ENCODE assay signal across 1 cellular context in the genomic region with DNA sequence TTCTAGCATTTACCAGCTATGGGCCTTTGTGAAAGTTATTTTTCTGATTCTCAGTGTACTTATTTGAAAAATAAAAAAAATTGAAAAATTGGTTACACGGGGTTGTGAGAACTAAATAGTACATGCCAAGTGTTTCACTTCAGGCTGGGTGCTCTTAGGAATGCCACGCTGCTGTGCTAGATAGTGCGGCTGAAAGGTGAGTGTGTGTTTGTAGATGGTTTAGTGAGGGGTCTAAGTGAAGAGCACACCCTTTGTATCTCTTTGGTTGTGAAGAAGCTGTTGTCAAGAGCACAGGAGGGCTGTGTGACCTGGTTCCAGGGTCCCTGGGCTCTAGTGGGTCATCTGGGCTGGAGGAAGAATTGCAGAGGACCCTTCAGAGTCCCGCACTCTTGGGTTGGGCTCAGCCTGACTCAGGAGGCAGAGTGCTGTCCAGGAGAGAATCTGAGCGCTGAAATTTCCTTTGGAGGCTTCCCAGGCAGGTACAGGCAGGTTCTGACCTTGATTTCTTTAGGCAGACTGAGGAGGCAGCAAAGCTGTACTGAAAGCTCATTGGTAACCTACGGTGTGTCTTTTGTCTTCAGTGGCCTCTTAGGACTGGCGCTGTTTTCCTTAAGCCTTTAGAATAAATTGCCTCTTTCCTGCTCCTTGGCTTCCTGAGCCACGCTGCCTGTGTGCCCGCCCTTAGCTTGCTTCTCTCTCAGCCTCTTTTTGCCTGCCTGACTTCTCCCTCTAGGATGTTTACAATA.
TF ChIP-seq lines count a peak whose summit lies in the region.

No MANE protein-coding gene starts in this region.

TF ChIP-seq in HepG2, 621 proteins besides CTCF, POLR2A, EP300 and RAD21 (continued from another document and continues in another):
- TF ChIP-seq, protein P1, sequence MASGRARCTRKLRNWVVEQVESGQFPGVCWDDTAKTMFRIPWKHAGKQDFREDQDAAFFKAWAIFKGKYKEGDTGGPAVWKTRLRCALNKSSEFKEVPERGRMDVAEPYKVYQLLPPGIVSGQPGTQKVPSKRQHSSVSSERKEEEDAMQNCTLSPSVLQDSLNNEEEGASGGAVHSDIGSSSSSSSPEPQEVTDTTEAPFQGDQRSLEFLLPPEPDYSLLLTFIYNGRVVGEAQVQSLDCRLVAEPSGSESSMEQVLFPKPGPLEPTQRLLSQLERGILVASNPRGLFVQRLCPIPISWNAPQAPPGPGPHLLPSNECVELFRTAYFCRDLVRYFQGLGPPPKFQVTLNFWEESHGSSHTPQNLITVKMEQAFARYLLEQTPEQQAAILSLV (CRISPR knock-in tag; IDR thresholded peaks at IDR 0.05; ENCODE audit: borderline replicate concordance) = peak; percentile 51; the same call in 1 of the 2 replicates
- TF ChIP-seq, protein P2, sequence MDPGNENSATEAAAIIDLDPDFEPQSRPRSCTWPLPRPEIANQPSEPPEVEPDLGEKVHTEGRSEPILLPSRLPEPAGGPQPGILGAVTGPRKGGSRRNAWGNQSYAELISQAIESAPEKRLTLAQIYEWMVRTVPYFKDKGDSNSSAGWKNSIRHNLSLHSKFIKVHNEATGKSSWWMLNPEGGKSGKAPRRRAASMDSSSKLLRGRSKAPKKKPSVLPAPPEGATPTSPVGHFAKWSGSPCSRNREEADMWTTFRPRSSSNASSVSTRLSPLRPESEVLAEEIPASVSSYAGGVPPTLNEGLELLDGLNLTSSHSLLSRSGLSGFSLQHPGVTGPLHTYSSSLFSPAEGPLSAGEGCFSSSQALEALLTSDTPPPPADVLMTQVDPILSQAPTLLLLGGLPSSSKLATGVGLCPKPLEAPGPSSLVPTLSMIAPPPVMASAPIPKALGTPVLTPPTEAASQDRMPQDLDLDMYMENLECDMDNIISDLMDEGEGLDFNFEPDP (CRISPR knock-in tag; conservative IDR thresholded peaks at IDR 0.05) = no peak
- TF ChIP-seq SAFB2 (CRISPR knock-in tag; IDR thresholded peaks at IDR 0.05; ENCODE audit: borderline replicate concordance, low read depth) = 0 out of 2 replicates have a peak, but pooled peaks have one; percentile 47
- TF ChIP-seq ZNF230 (CRISPR knock-in tag; IDR thresholded peaks at IDR 0.05) = 0 out of 2 replicates have a peak, but pooled peaks have one; percentile 48
- TF ChIP-seq XRCC5 (optimal IDR thresholded peaks at IDR 0.05; ENCODE audit: low read length) = peak; percentile 48
- no peak for TF ChIP-seq NR1H2 (CRISPR knock-in tag; IDR thresholded peaks at IDR 0.05; ENCODE audit: borderline replicate concordance, low read depth)
- TF ChIP-seq NCOA2 (CRISPR knock-in tag; IDR thresholded peaks at IDR 0.05) = no peak
- TF ChIP-seq, protein P3, sequence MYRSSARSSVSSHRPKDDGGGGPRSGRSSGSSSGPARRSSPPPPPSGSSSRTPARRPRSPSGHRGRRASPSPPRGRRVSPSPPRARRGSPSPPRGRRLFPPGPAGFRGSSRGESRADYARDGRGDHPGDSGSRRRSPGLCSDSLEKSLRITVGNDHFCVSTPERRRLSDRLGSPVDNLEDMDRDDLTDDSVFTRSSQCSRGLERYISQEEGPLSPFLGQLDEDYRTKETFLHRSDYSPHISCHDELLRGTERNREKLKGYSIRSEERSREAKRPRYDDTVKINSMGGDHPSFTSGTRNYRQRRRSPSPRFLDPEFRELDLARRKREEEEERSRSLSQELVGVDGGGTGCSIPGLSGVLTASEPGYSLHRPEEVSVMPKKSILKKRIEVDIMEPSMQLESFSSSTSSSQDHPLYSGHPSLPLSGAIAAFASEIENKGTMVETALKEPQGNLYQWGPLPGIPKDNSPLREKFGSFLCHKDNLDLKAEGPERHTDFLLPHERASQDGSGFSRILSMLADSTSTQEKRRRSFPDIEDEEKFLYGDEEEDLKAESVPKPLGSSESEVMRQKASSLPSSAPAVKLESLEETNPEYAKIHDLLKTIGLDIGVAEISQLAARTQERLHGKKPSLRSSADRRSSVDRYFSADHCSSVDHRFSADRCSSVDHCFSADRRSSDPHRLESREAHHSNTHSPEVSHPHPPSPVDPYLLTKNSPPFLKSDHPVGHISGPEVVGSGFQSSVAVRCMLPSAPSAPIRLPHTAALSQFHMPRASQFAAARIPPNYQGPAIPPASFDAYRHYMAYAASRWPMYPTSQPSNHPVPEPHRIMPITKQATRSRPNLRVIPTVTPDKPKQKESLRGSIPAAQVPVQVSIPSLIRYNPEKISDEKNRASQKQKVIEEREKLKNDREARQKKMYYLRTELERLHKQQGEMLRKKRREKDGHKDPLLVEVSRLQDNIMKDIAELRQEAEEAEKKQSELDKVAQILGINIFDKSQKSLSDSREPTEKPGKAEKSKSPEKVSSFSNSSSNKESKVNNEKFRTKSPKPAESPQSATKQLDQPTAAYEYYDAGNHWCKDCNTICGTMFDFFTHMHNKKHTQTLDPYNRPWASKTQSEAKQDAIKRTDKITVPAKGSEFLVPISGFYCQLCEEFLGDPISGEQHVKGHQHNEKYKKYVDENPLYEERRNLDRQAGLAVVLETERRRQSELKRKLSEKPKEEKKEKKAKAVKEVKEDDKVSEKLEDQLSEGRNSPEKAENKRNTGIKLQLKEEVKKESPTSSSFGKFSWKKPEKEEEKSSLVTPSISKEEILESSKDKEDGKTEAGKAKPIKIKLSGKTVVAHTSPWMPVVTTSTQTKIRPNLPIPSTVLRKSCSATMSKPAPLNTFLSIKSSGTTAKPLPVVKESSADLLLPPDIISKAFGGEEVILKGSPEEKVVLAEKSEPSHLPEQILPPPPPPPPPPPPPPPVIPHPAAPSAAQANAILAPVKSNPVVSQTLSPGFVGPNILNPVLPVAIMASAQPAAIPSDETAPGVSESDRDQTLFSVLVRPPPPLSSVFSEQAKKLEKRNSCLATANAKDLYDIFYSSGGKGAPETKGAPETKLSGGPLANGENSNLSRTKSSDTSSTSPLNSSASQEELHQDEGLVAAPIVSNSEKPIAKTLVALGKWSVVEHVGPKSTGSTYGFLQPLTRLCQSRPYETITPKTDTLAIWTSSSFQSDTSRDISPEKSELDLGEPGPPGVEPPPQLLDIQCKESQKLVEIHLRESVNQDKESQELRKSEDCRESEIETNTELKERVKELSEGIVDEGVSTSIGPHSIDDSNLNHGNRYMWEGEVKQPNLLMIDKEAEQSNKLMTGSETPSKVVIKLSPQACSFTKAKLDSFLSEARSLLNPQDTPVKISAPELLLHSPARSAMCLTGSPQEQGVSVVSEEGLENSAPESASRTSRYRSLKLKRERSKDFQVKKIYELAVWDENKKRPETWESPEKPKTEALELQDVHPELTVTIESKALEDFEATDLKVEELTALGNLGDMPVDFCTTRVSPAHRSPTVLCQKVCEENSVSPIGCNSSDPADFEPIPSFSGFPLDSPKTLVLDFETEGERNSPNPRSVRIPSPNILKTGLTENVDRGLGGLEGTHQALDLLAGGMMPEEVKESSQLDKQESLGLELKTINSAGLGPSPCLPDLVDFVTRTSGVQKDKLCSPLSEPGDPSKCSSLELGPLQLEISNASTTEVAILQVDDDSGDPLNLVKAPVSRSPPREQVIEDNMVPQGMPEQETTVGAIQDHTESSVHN (CRISPR knock-in tag; IDR thresholded peaks at IDR 0.05) = peak; percentile 60; the same call in 1 of the 2 replicates
- no peak for TF ChIP-seq KLF12 (CRISPR knock-in tag; IDR thresholded peaks at IDR 0.05; ENCODE audit: borderline replicate concordance)
- peak; percentile 39; the same call in 1 of the 2 replicates for TF ChIP-seq SALL1 (CRISPR knock-in tag; IDR thresholded peaks at IDR 0.05)
- TF ChIP-seq ZKSCAN1 (IDR thresholded peaks at IDR 0.05; ENCODE audit: low read length) = no peak
- TF ChIP-seq, protein P4, sequence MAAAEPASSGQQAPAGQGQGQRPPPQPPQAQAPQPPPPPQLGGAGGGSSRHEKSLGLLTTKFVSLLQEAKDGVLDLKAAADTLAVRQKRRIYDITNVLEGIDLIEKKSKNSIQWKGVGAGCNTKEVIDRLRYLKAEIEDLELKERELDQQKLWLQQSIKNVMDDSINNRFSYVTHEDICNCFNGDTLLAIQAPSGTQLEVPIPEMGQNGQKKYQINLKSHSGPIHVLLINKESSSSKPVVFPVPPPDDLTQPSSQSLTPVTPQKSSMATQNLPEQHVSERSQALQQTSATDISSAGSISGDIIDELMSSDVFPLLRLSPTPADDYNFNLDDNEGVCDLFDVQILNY (CRISPR knock-in tag; conservative IDR thresholded peaks at IDR 0.05) = no peak
- TF ChIP-seq, protein P5, sequence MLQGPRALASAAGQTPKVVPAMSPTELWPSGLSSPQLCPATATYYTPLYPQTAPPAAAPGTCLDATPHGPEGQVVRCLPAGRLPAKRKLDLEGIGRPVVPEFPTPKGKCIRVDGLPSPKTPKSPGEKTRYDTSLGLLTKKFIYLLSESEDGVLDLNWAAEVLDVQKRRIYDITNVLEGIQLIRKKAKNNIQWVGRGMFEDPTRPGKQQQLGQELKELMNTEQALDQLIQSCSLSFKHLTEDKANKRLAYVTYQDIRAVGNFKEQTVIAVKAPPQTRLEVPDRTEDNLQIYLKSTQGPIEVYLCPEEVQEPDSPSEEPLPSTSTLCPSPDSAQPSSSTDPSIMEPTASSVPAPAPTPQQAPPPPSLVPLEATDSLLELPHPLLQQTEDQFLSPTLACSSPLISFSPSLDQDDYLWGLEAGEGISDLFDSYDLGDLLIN (CRISPR knock-in tag; IDR thresholded peaks at IDR 0.05; ENCODE audit: borderline replicate concordance) = no peak
- no peak for TF ChIP-seq ZNF619 (CRISPR knock-in tag; IDR thresholded peaks at IDR 0.05)
- TF ChIP-seq ZNF781 (CRISPR knock-in tag; IDR thresholded peaks at IDR 0.05; ENCODE audit: borderline replicate concordance, not compliant biosample characterization) = no peak
- no peak for TF ChIP-seq ZNF264 (CRISPR knock-in tag; IDR thresholded peaks at IDR 0.05)
- TF ChIP-seq FOXK2 (IDR thresholded peaks at IDR 0.05) = no peak
- no peak for TF ChIP-seq NCOR1 (IDR thresholded peaks at IDR 0.05; ENCODE audit: borderline replicate concordance, low read length)
- TF ChIP-seq ZNF556 (CRISPR knock-in tag; IDR thresholded peaks at IDR 0.05; ENCODE audit: borderline replicate concordance) = peak; percentile 66; the same call in 1 of the 2 replicates
- TF ChIP-seq, protein P6, sequence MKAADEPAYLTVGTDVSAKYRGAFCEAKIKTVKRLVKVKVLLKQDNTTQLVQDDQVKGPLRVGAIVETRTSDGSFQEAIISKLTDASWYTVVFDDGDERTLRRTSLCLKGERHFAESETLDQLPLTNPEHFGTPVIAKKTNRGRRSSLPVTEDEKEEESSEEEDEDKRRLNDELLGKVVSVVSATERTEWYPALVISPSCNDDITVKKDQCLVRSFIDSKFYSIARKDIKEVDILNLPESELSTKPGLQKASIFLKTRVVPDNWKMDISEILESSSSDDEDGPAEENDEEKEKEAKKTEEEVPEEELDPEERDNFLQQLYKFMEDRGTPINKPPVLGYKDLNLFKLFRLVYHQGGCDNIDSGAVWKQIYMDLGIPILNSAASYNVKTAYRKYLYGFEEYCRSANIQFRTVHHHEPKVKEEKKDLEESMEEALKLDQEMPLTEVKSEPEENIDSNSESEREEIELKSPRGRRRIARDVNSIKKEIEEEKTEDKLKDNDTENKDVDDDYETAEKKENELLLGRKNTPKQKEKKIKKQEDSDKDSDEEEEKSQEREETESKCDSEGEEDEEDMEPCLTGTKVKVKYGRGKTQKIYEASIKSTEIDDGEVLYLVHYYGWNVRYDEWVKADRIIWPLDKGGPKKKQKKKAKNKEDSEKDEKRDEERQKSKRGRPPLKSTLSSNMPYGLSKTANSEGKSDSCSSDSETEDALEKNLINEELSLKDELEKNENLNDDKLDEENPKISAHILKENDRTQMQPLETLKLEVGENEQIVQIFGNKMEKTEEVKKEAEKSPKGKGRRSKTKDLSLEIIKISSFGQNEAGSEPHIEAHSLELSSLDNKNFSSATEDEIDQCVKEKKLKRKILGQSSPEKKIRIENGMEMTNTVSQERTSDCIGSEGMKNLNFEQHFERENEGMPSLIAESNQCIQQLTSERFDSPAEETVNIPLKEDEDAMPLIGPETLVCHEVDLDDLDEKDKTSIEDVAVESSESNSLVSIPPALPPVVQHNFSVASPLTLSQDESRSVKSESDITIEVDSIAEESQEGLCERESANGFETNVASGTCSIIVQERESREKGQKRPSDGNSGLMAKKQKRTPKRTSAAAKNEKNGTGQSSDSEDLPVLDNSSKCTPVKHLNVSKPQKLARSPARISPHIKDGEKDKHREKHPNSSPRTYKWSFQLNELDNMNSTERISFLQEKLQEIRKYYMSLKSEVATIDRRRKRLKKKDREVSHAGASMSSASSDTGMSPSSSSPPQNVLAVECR (CRISPR knock-in tag; IDR thresholded peaks at IDR 0.05; ENCODE audit: borderline replicate concordance) = no peak
- TF ChIP-seq TEAD3 (CRISPR knock-in tag; optimal IDR thresholded peaks at IDR 0.05; ENCODE audit: borderline replicate concordance) = peak; percentile 52
- TF ChIP-seq MEIS1 (CRISPR knock-in tag; IDR thresholded peaks at IDR 0.05; ENCODE audit: borderline replicate concordance) = 0 out of 2 replicates have a peak, but pooled peaks have one; percentile 29
- TF ChIP-seq LCORL (IDR thresholded peaks at IDR 0.05) = no peak
- TF ChIP-seq LCORL (CRISPR knock-in tag; IDR thresholded peaks at IDR 0.05) = no peak
- TF ChIP-seq, protein P7, sequence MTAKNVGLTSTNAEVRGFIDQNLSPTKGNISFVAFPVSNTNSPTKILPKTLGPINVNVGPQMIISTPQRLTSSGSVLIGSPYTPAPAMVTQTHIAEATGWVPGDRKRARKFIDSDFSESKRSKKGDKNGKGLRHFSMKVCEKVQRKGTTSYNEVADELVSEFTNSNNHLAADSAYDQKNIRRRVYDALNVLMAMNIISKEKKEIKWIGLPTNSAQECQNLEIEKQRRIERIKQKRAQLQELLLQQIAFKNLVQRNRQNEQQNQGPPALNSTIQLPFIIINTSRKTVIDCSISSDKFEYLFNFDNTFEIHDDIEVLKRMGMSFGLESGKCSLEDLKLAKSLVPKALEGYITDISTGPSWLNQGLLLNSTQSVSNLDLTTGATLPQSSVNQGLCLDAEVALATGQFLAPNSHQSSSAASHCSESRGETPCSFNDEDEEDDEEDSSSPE (CRISPR knock-in tag; IDR thresholded peaks at IDR 0.05) = no peak
- no peak for TF ChIP-seq EZH2 (conservative IDR thresholded peaks at IDR 0.05; ENCODE audit: low read depth, low read length)
- TF ChIP-seq ZNF660 (CRISPR knock-in tag; IDR thresholded peaks at IDR 0.05; ENCODE audit: borderline replicate concordance, low read depth) = no peak
- TF ChIP-seq ZNF878 (CRISPR knock-in tag; IDR thresholded peaks at IDR 0.05) = no peak
- TF ChIP-seq KDM6A (CRISPR knock-in tag; IDR thresholded peaks at IDR 0.05; ENCODE audit: low read depth) = no peak
- TF ChIP-seq RXRA (CRISPR knock-in tag; IDR thresholded peaks at IDR 0.05) = no peak
- no peak for TF ChIP-seq RAD51 (IDR thresholded peaks at IDR 0.05; ENCODE audit: borderline replicate concordance)
- TF ChIP-seq, protein P8, sequence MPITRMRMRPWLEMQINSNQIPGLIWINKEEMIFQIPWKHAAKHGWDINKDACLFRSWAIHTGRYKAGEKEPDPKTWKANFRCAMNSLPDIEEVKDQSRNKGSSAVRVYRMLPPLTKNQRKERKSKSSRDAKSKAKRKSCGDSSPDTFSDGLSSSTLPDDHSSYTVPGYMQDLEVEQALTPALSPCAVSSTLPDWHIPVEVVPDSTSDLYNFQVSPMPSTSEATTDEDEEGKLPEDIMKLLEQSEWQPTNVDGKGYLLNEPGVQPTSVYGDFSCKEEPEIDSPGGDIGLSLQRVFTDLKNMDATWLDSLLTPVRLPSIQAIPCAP (CRISPR knock-in tag; IDR thresholded peaks at IDR 0.05; ENCODE audit: low read depth) = no peak
- no peak for TF ChIP-seq HHEX (CRISPR knock-in tag; IDR thresholded peaks at IDR 0.05)
